8 cellular contexts compared by ENCODE assay signal in the genomic region with DNA sequence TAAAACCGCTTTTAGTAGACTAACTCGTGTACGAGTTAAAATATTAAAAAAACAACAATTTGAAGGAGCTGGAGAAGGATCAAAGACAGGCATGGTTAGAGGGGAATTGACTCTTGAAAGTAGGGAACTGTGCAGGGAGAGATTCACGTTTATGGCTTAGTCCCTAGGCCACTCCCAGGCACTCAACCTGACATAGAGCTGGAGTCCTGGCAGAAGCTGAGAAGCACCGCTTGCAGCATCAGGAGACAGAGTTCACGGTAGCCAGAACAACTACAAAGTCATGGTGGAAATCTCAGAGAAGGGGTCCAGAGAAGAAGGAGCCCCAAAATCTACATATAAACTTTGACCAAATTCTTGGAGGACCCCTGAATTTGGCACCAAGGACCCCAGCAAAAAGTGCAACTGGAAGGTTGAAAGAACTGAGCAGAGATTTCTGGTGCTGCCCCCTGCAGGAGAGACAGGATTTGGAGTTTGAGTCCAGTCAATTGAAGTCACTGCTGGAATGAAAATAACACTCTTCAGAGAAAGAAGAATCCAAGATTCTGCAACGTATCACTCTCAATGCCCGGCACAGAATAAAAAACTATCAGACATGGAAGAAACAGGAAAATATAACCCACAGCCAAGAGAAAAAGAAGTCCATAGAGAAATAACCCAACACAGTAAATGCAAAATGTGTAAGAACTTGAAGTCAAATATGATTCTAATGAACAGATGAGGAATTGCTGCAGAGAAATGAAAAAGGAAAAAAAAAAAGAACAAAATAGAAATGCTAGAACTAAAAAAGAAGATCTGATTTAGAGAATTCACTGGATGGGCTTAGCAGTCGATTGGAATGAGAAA.
DNase-seq lines count a peak whose midpoint lies in the region; ATAC-seq, FAIRE-seq and TF ChIP-seq lines count a peak whose summit lies in the region.

No MANE protein-coding gene starts in this region.

- H3K9me3 ChIP-seq in pancreas (no peaks in the 10 kb centered on the region), MG63 (no peaks in the 10 kb centered on the region)

- DNase-seq in activated CD4-positive, alpha-beta T cell treated with anti-CD3 and anti-CD28 coated beads for 24 hours (ENCODE audit: low read depth in 2 of 2): peak; percentile 10 to 20
- no peak for DNase-seq in activated CD4-positive, alpha-beta T cell treated with anti-CD3 and anti-CD28 coated beads for 1 hour
- peak; percentile 35 for DNase-seq in NCI-H460 (ENCODE audit: extremely low read depth, low read depth)
- DNase-seq in cardiac fibroblast (ENCODE audit: low read depth in 2 of 2): peak; percentile 44
- DNase-seq in pancreas: peak in 3 of 6 donors; percentile 12 to 70 (median 51)
- DNase-seq in posterior vena cava (ENCODE audit: low spot score): no peak
- no peak for DNase-seq in MG63

- H3K36me3 ChIP-seq in pancreas: no peaks in the 10 kb centered on the region
- H3K36me3 ChIP-seq in MG63: no peaks in the 10 kb centered on the region

- WGBS in pancreas, 2 donors: 47 to 48% methylated on average over 9 of the region's 9 CpGs

- H3K27me3 ChIP-seq in pancreas (peaks cover 0 to 3% (median 0%) of the 10 kb centered on the region in 4 donors), MG63 (no peaks in the 10 kb centered on the region)

- intact Hi-C loops in pancreas (cut with DNase I) (loop anchor here in 1 of 3 donors (5.0 kb wide), 1 partner anchor 107 kb away; no protein-coding TSS in a partner anchor), posterior vena cava (cut with DNase I) (loop anchor here in 1 of 2 donors (2.0 kb wide), 1 partner anchor 61 kb away; no protein-coding TSS in a partner anchor)

- H3K4me3 ChIP-seq in cardiac fibroblast (replicated peaks in 1 of 2; ENCODE audit: low read depth in 2 of 2, low read length in 2 of 2): no peak overlapping the region
- H3K4me3 ChIP-seq in pancreas: no peak overlapping the region
- no peak overlapping the region for H3K4me3 ChIP-seq in MG63

- no peak overlapping the region for H3K27ac ChIP-seq in pancreas

- ATAC-seq in pancreas (peak in 1 of 4 donors; percentile 63), HG03469 (IDR thresholded peaks at IDR 0.05; ENCODE audit: unreplicated experiment) (no peak)

- no peaks in the 10 kb centered on the region for H3K4me1 ChIP-seq in pancreas

- peak; percentile 67 for TF ChIP-seq CTCF in cardiac fibroblast (IDR thresholded peaks at IDR 0.05; ENCODE audit: low read depth, low read length)
- TF ChIP-seq CTCF in pancreas (IDR thresholded peaks at IDR 0.05): peak; percentile 29 to 56 (median 47)

- no peak for FAIRE-seq in pancreas (lab: Jason Lieb, UNC)

Comparison
In these comparisons a context has a peak if more than half of its experiments do, and no peak if none do; other contexts are left out.
1. DNase-seq: peak in activated CD4-positive, alpha-beta T cell treated with anti-CD3 and anti-CD28 coated beads for 24 hours (2 of 2), NCI-H460 (single experiment) and cardiac fibroblast (2 of 2); none in activated CD4-positive, alpha-beta T cell treated with anti-CD3 and anti-CD28 coated beads for 1 hour (single experiment), posterior vena cava (single experiment) and MG63 (single experiment).